17 cellular contexts compared by ENCODE assay signal in the genomic region with DNA sequence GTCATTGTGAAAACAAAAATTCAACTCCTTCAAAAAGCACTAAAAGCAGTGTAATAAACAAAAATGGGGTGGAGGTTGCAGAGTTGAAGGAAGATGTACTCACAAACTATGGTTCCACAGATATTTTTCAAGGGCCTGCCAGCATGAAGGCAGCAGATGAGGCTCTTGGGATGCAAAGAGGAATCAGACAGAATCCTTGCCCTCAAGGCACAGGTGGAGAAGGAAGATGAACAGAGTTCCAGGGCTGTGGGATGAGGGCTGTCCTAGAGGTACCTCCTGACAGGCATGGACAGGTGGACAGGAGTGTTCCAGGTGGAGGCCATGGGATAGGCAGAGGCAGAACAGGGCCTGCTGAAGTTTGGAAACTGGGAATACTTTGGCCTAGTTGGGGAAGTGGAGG.
A peak's percentile ranks its signal among the peaks of the same experiment; 100 is the strongest.
DNase-seq lines count a peak whose midpoint lies in the region; ATAC-seq, FAIRE-seq and TF ChIP-seq lines count a peak whose summit lies in the region.
"Had no signal": no experiment of that assay in that cellular context is flagged by ENCODE, and none has a peak within 500 bp of the region (broad histone marks: within the 10 kb centered on the region; RNA-seq: fewer than 3 reads in every experiment).

No MANE protein-coding gene starts in this region.

- H3K27me3 ChIP-seq in Caco-2 (replicated peaks; ENCODE audit: control insufficient read depth, insufficient read depth, low read length) (no peaks in the 10 kb centered on the region), mesenchymal stem cell (ENCODE audit: control insufficient read depth in 1 of 2, insufficient read depth in 1 of 2, low read length in 2 of 2) (no peaks in the 10 kb centered on the region)

- H3K23ac ChIP-seq in mesenchymal stem cell (ENCODE audit: low read length in 2 of 2), result no peak overlapping the region

- peaks cover 32% of the 10 kb centered on the region for H3K4me1 Mint-ChIP-seq in Caco-2 (ENCODE audit: low read depth, unreplicated experiment)

- H3K18ac ChIP-seq in mesenchymal stem cell (ENCODE audit: low read depth in 1 of 2, low read length in 2 of 2), result no peak overlapping the region

- H3K27me3 Mint-ChIP-seq in Caco-2 (ENCODE audit: insufficient read depth, unreplicated experiment), result no peaks in the 10 kb centered on the region

- BruUV-seq in Caco-2 (replicated peaks; lab: Mats Ljungman, UMichigan), result no TSS peak

- H4K8ac ChIP-seq in mesenchymal stem cell (ENCODE audit: low read length), result no peak overlapping the region

- no peaks in the 10 kb centered on the region for H3K79me1 ChIP-seq in mesenchymal stem cell (replicated peaks; ENCODE audit: low read length, poor library complexity, severe bottlenecking)

- intact Hi-C loops in Caco-2 (cut with micrococcal nuclease; ENCODE audit: unreplicated experiment), result no loop called here

- no peak for ATAC-seq in HG02763 (IDR thresholded peaks at IDR 0.05; ENCODE audit: unreplicated experiment)
- ATAC-seq in GM18858 (IDR thresholded peaks at IDR 0.05; ENCODE audit: unreplicated experiment), result no peak
- ATAC-seq: CD8-positive, alpha-beta T cell had no signal

- H3K4me3 ChIP-seq in Caco-2 (ENCODE audit: low read depth, low read length) (no peak overlapping the region), mesenchymal stem cell (ENCODE audit: insufficient read depth in 1 of 2, low read depth in 1 of 2, low read length in 2 of 2) (no peak overlapping the region)
- H3K4me3 ChIP-seq: HAP-1 had no signal

- H2BK15ac ChIP-seq in mesenchymal stem cell (ENCODE audit: low read depth, poor library complexity, severe bottlenecking), result no peak overlapping the region

- H3K9me3 Mint-ChIP-seq in Caco-2 (ENCODE audit: unreplicated experiment), result peaks cover 2% of the 10 kb centered on the region
- H3K9me3 Mint-ChIP-seq: CD8-positive, alpha-beta T cell; HFFc6 had no signal

- H4K91ac ChIP-seq in mesenchymal stem cell (ENCODE audit: low read length), result no peak overlapping the region

- no peak overlapping the region for H2BK120ac ChIP-seq in mesenchymal stem cell (ENCODE audit: low read depth, low read length)

- no peak overlapping the region for H3K4me3 Mint-ChIP-seq in Caco-2 (ENCODE audit: unreplicated experiment)
- H3K4me3 Mint-ChIP-seq: CD8-positive, alpha-beta T cell; HFFc6 had no signal

- no peak overlapping the region for H3K14ac ChIP-seq in mesenchymal stem cell (ENCODE audit: low read length in 2 of 2)

- peak overlapping the region; percentile 26 for H3K27ac Mint-ChIP-seq in Caco-2 (ENCODE audit: unreplicated experiment)
- H3K27ac Mint-ChIP-seq: CD8-positive, alpha-beta T cell; HFFc6 had no signal

- peak; percentile 49 for FAIRE-seq in HTR-8/SVneo (lab: Jason Lieb, UNC)
- FAIRE-seq: GM12891, GM18507, H54 had no signal

- peaks cover 41% of the 10 kb centered on the region for H3K4me1 ChIP-seq in Caco-2
- H3K4me1 ChIP-seq in mesenchymal stem cell (ENCODE audit: control insufficient read depth, insufficient read depth, low read depth, low read length), result peaks cover 6% of the 10 kb centered on the region

- no peaks in the 10 kb centered on the region for H3K36me3 ChIP-seq in Caco-2 (ENCODE audit: control insufficient read depth, insufficient read depth, low read length)
- H3K36me3 ChIP-seq in mesenchymal stem cell (ENCODE audit: control insufficient read depth in 1 of 2, insufficient read depth in 2 of 2, low read depth in 1 of 2, low read length in 2 of 2), result no peaks in the 10 kb centered on the region
- H3K36me3 ChIP-seq: HAP-1 had no signal

- H3K9me3 ChIP-seq in Caco-2 (no peaks in the 10 kb centered on the region), mesenchymal stem cell (ENCODE audit: control insufficient read depth, low read length) (no peaks in the 10 kb centered on the region)
- H3K9me3 ChIP-seq: HAP-1 had no signal

- DNase-seq in Caco-2 (no peak), HTR-8/SVneo (ENCODE audit: insufficient read length, low spot score) (no peak), mesenchymal stem cell (no peak)
- DNase-seq in activated T-cell treated with anti-CD3 and anti-CD28 coated beads, Interleukin-2, amount 50 U/mL, for 48 hours, result no peak
- DNase-seq: C1 segment of cervical spinal cord; CD8-positive, alpha-beta T cell; DMS53; DMS79 treated with DMSO at 0.1 percent for 48 hours; GF-D8; GOT3; HFFc6 had no signal

- H2AFZ ChIP-seq in mesenchymal stem cell (ENCODE audit: low read depth, low read length), result no peak overlapping the region

- H3K27ac ChIP-seq in mesenchymal stem cell (ENCODE audit: low read length, poor library complexity, severe bottlenecking), result no peak overlapping the region

- H2AK5ac ChIP-seq in mesenchymal stem cell (ENCODE audit: low read length, severe bottlenecking), result peak overlapping the region; percentile 10

- CTCF ChIA-PET in Caco-2 (lab: Charles Lee), result no interaction called here

- no peak overlapping the region for H3K4me2 ChIP-seq in mesenchymal stem cell (ENCODE audit: low read length, poor library complexity, severe bottlenecking)

- TF ChIP-seq CTCF in Caco-2 (IDR thresholded peaks at IDR 0.05; ENCODE audit: insufficient read depth in 1 of 2, low read depth in 1 of 2, low read length in 1 of 2, severe bottlenecking in 1 of 2, unreplicated experiment in 1 of 2), result no peak

- no peak overlapping the region for H3K9ac ChIP-seq in mesenchymal stem cell (ENCODE audit: low read length)

- POLR2A ChIA-PET in Caco-2 (lab: Charles Lee), result no interaction called here

- no peak overlapping the region for H3K4ac ChIP-seq in mesenchymal stem cell (ENCODE audit: low read depth in 1 of 2, low read length in 2 of 2)

- no peaks in the 10 kb centered on the region for H3K36me3 Mint-ChIP-seq in Caco-2 (ENCODE audit: insufficient read depth, unreplicated experiment)
- H3K36me3 Mint-ChIP-seq: CD8-positive, alpha-beta T cell had no signal

- no peak overlapping the region for H2BK12ac ChIP-seq in mesenchymal stem cell (ENCODE audit: low read length in 2 of 2)

- no peak overlapping the region for H2BK5ac ChIP-seq in mesenchymal stem cell (ENCODE audit: low read depth, low read length, poor library complexity, severe bottlenecking)
